In the genomic region with DNA sequence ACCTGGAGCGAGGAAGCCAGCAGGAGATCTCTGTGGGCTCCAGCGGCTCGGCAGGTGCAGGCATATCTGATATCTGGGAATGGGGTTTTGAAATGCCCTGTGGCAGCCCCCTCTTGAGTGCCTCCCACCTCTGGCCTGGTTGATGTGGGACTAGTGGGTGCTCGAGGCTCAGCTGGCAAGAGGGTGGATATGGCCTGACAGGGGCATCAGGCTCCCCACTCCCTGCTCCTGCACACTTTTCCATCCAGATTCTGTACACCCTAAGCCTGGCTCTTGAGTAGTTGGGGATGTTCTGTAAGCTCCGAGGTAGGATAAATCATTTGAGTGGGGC, we compare ENCODE assay signal across 22 cellular contexts.
"Had no signal": no experiment of that assay in that cellular context is flagged by ENCODE, and none has a peak within 500 bp of the region (broad histone marks: within the 10 kb centered on the region; RNA-seq: fewer than 3 reads in every experiment).

No MANE protein-coding gene starts in this region.

- H3K4me3 ChIP-seq: K562, SJSA1, SK-N-MC had no signal

- H3K27me3 ChIP-seq: SJSA1 had no signal

- H3K4me3 Mint-ChIP-seq: IgD-negative memory B cell had no signal

- H3K27ac Mint-ChIP-seq: IgD-negative memory B cell had no signal

- H3K36me3 ChIP-seq: SJSA1 had no signal

- H3K4me2 ChIP-seq: KMS-11 had no signal

- DNase-seq: NCI-H1092, NCI-H1105 treated with DMSO at 0.1 percent for 48 hours, NCI-H1417 treated with DMSO at 0.1 percent for 48 hours, NCI-H146, NCI-H1694 treated with DMSO at 0.1 percent for 48 hours, NCI-H1930, NCI-H2081, NCI-H2107, NCI-H226, NCI-H446, NCI-H510A, NCI-H69, NCI-H774, Right ventricle myocardium superior, RPMI8226, SIG-M5 had no signal

- H3K4me1 ChIP-seq: SJSA1 had no signal

- H3K27ac ChIP-seq: HL-60, KMS-11, SJSA1, SK-N-MC had no signal

- H3K9me3 ChIP-seq: SJSA1 had no signal

- H3K9me3 Mint-ChIP-seq: IgD-negative memory B cell had no signal

- H3K9ac ChIP-seq: KMS-11 had no signal

- ATAC-seq: K562 had no signal
